In genomic region chr4:37644962-37645361, GRCh38 we compare ENCODE assay signal across 25 cellular contexts. TPM values are rescaled to one million over a fixed set of nuclear protein-coding genes. Genes with fewer than 3 reads are reported as not detected.
DNase-seq lines count a peak whose midpoint lies in the region; ATAC-seq, FAIRE-seq and TF ChIP-seq lines count a peak whose summit lies in the region.
"Had no signal": no experiment of that assay in that cellular context is flagged by ENCODE, and none has a peak within 500 bp of the region (broad histone marks: within the 10 kb centered on the region; RNA-seq: fewer than 3 reads in every experiment).

No MANE protein-coding gene starts in this region.

- no TSS peak for BruUV-seq in HepG2 (replicated peaks; lab: Mats Ljungman, UMichigan)

- no peak for FAIRE-seq in HepG2 (lab: Jason Lieb, UNC)
- FAIRE-seq: A204.1, frontal cortex had no signal

- intact Hi-C loops in HepG2 (cut with micrococcal nuclease; ENCODE audit: unreplicated experiment), result loop anchor here (5.0 kb wide), 3 partner anchors 37 to 82 kb away; no protein-coding TSS in a partner anchor
- intact Hi-C loops in right lobe of liver (cut with DNase I), result no loop called here
- intact Hi-C loops in naive thymus-derived CD4-positive, alpha-beta T cell (cut with micrococcal nuclease), result loop anchor here (5.0 kb wide), 2 partner anchors 37 to 42 kb away; partner anchors contain the start of gene RELL1 (in 1 of the 2)

- TF ChIP-seq POLR2A in HepG2 (IDR thresholded peaks at IDR 0.05; ENCODE audit: insufficient read depth in 1 of 2, low read depth in 2 of 2, low read length in 2 of 2) (no peak), right lobe of liver (IDR thresholded peaks at IDR 0.05) (no peak)

- peaks cover 0 to 20% (median 1%) of the 10 kb centered on the region in 7 donors for H3K4me1 Mint-ChIP-seq in naive thymus-derived CD4-positive, alpha-beta T cell
- H3K4me1 Mint-ChIP-seq: IgD-negative memory B cell; stimulated activated naive B cell treated with anti-CD40 and anti-IgM and Interleukin-4, amounts not matched to agents 10 μg/mL and 1 μg/mL and 100 μg/mL, for 72 hours had no signal

- in situ Hi-C loops in HepG2 (cut with HindIII; ENCODE audit: extremely low pct_ligation_motif_present, low pct_unique_long_range_greater_than_20kb) (no loop called here), GM13977 (cut with MboI; ENCODE audit: low pct_unique_long_range_greater_than_20kb, low sequenced_read_pairs, unreplicated experiment) (no loop called here)

- H3K27ac ChIP-seq in liver (ENCODE audit: low read depth in 1 of 2, low read length in 2 of 2) (peak overlapping the region; percentile 64 to 70), HepG2 (ENCODE audit: extremely low read length, insufficient read depth, low read length) (no peak overlapping the region), right lobe of liver (peak overlapping the region; percentile 29 to 69 (median 58))
- no peak overlapping the region for H3K27ac ChIP-seq in naive thymus-derived CD4-positive, alpha-beta T cell (ENCODE audit: low read depth, low read length)
- H3K27ac ChIP-seq: cardiac muscle cell, neural progenitor cell, RWPE1, VCaP had no signal

- no peak for ATAC-seq in HepG2
- peak; percentile 64 to 73 (median 66) for ATAC-seq in right lobe of liver
- no peak for ATAC-seq in naive thymus-derived CD4-positive, alpha-beta T cell
- ATAC-seq: stimulated activated naive B cell treated with anti-CD40 and anti-IgM and Interleukin-4, amounts not matched to agents 10 μg/mL and 1 μg/mL and 100 μg/mL, for 72 hours had no signal

- POLR2A ChIA-PET in HepG2 (lab: Yijun Ruan, JAX), result no interaction called here
- POLR2A ChIA-PET in naive thymus-derived CD4-positive, alpha-beta T cell (lab: Charles Lee), result no interaction called here

- H3K27ac Mint-ChIP-seq in naive thymus-derived CD4-positive, alpha-beta T cell, result no peak overlapping the region
- H3K27ac Mint-ChIP-seq: neural progenitor cell; stimulated activated naive B cell treated with anti-CD40 and anti-IgM and Interleukin-4, amounts not matched to agents 10 μg/mL and 1 μg/mL and 100 μg/mL, for 72 hours had no signal

- H3K4me3 Mint-ChIP-seq in naive thymus-derived CD4-positive, alpha-beta T cell, result no peak overlapping the region
- H3K4me3 Mint-ChIP-seq: IgD-negative memory B cell; neural progenitor cell; stimulated activated naive B cell treated with anti-CD40 and anti-IgM and Interleukin-4, amounts not matched to agents 10 μg/mL and 1 μg/mL and 100 μg/mL, for 72 hours had no signal

- H3K36me3 ChIP-seq in liver (ENCODE audit: control insufficient read depth in 4 of 4, insufficient read depth in 3 of 4, low read depth in 1 of 4, low read length in 3 of 4) (no peaks in the 10 kb centered on the region), HepG2 (replicated peaks in 1 of 2; ENCODE audit: control insufficient read depth in 1 of 2, insufficient read depth in 2 of 2, low read length in 2 of 2) (peaks cover 2 to 25% of the 10 kb centered on the region in 2 experiments), right lobe of liver (peaks cover 0 to 6% (median 0%) of the 10 kb centered on the region in 4 donors)
- H3K36me3 ChIP-seq in naive thymus-derived CD4-positive, alpha-beta T cell (ENCODE audit: control insufficient read depth in 2 of 3, insufficient read depth in 3 of 3, low read length in 3 of 3), result peaks cover 6 to 31% (median 14%) of the 10 kb centered on the region in 3 experiments
- H3K36me3 ChIP-seq: cardiac muscle cell, neural progenitor cell had no signal

- CTCF ChIA-PET in HepG2 (lab: Yijun Ruan, JAX; ENCODE audit: low intra/inter-chr PET ratio, low total read pairs), result no interaction called here
- CTCF ChIA-PET in naive thymus-derived CD4-positive, alpha-beta T cell (lab: Charles Lee), result no interaction called here

- peak; percentile 28 to 53 for TF ChIP-seq RAD21 in liver (IDR thresholded peaks at IDR 0.05)
- TF ChIP-seq RAD21 in HepG2 (CRISPR knock-in tag; IDR thresholded peaks at IDR 0.05), result no peak

- no peak overlapping the region for H3K4me2 ChIP-seq in HepG2 (ENCODE audit: low read depth, low read length)
- H3K4me2 ChIP-seq: neural progenitor cell, SK-N-SH, smooth muscle cell had no signal

- TF ChIP-seq CTCF in liver (IDR thresholded peaks at IDR 0.05; ENCODE audit: low read depth, low read length, missing input control) (no peak), HepG2 (CRISPR knock-in tag; IDR thresholded peaks at IDR 0.05) (no peak), cardiac fibroblast (IDR thresholded peaks at IDR 0.05; ENCODE audit: low read depth, low read length) (no peak), right lobe of liver (IDR thresholded peaks at IDR 0.05) (no peak), GM13977 (IDR thresholded peaks at IDR 0.05; ENCODE audit: extremely low read depth, insufficient read depth, missing control alignments) (no peak)

- H3K9ac ChIP-seq in liver (ENCODE audit: low read depth in 1 of 2, low read length in 2 of 2), result no peak overlapping the region
- no peak overlapping the region for H3K9ac ChIP-seq in HepG2 (ENCODE audit: insufficient read depth, low read depth, low read length)
- H3K9ac ChIP-seq: neural progenitor cell, SK-N-SH had no signal

- peaks cover 6% of the 10 kb centered on the region for H3K79me2 ChIP-seq in HepG2 (ENCODE audit: insufficient read depth, low read length)

- 38% methylated on average over 9 of the region's 9 CpGs for WGBS in liver
- WGBS in HepG2 (ENCODE audit: low lambda C conversion rate), result 88% methylated on average over 9 of the region's 9 CpGs
- WGBS in right lobe of liver (ENCODE audit: insufficient coverage, low coverage, low lambda C conversion rate, missing lambda C conversion rate), result 25% methylated on average over 8 of the region's 9 CpGs

- H4K20me1 ChIP-seq in HepG2 (ENCODE audit: insufficient read depth, low read length), result no peaks in the 10 kb centered on the region

- no peaks in the 10 kb centered on the region for H3K9me3 Mint-ChIP-seq in naive thymus-derived CD4-positive, alpha-beta T cell
- H3K9me3 Mint-ChIP-seq: IgD-negative memory B cell; neural progenitor cell; stimulated activated naive B cell treated with anti-CD40 and anti-IgM and Interleukin-4, amounts not matched to agents 10 μg/mL and 1 μg/mL and 100 μg/mL, for 72 hours had no signal

- H3K4me1 ChIP-seq in liver (ENCODE audit: control insufficient read depth in 4 of 4, insufficient read depth in 4 of 4, low read length in 3 of 4) (peaks cover 11 to 63% (median 54%) of the 10 kb centered on the region in 4 donors), HepG2 (ENCODE audit: insufficient read depth, low read length) (peaks cover 47% of the 10 kb centered on the region), right lobe of liver (peaks cover 0 to 66% (median 25%) of the 10 kb centered on the region in 4 donors)
- H3K4me1 ChIP-seq in naive thymus-derived CD4-positive, alpha-beta T cell (ENCODE audit: control insufficient read depth in 2 of 2, insufficient read depth in 2 of 2, low read length in 2 of 2), result no peaks in the 10 kb centered on the region

- H3K4me3 ChIP-seq in liver (ENCODE audit: low read depth in 1 of 3, low read length in 3 of 3) (no peak overlapping the region), HepG2 (replicated peaks in 1 of 3; ENCODE audit: insufficient read depth in 1 of 3, low read depth in 2 of 3, low read length in 3 of 3) (no peak overlapping the region), cardiac fibroblast (replicated peaks in 1 of 2; ENCODE audit: low read depth in 2 of 2, low read length in 2 of 2) (no peak overlapping the region), right lobe of liver (no peak overlapping the region)
- no peak overlapping the region for H3K4me3 ChIP-seq in naive thymus-derived CD4-positive, alpha-beta T cell (ENCODE audit: low read length)
- H3K4me3 ChIP-seq: cardiac muscle cell, neural progenitor cell, smooth muscle cell had no signal

- H2AFZ ChIP-seq in HepG2 (ENCODE audit: low read length), result no peak overlapping the region
- H2AFZ ChIP-seq: neural progenitor cell had no signal

- TF ChIP-seq EP300 in HepG2 (IDR thresholded peaks at IDR 0.05; ENCODE audit: low read depth in 2 of 2, low read length in 2 of 2) (no peak), HepG2 (CRISPR knock-in tag; IDR thresholded peaks at IDR 0.05; ENCODE audit: borderline replicate concordance) (no peak)

- H3K27me3 ChIP-seq in liver (ENCODE audit: control insufficient read depth in 4 of 4, insufficient read depth in 4 of 4, low read length in 3 of 4) (no peaks in the 10 kb centered on the region), HepG2 (ENCODE audit: control insufficient read depth in 1 of 2, insufficient read depth in 2 of 2, low read length in 2 of 2) (no peaks in the 10 kb centered on the region), right lobe of liver (no peaks in the 10 kb centered on the region)
- no peaks in the 10 kb centered on the region for H3K27me3 ChIP-seq in naive thymus-derived CD4-positive, alpha-beta T cell (ENCODE audit: control insufficient read depth in 2 of 2, insufficient read depth in 2 of 2, low read length in 2 of 2)
- H3K27me3 ChIP-seq: cardiac muscle cell, neural progenitor cell had no signal

- H3K27me3 Mint-ChIP-seq in naive thymus-derived CD4-positive, alpha-beta T cell, result no peaks in the 10 kb centered on the region
- H3K27me3 Mint-ChIP-seq: IgD-negative memory B cell; stimulated activated naive B cell treated with anti-CD40 and anti-IgM and Interleukin-4, amounts not matched to agents 10 μg/mL and 1 μg/mL and 100 μg/mL, for 72 hours had no signal

- DNase-seq in HepG2 (ENCODE audit: low spot score) (no peak), cardiac fibroblast (ENCODE audit: low read depth in 2 of 2) (peak; percentile 67 to 93), right lobe of liver (peak in 2 of 3 donors; percentile 69 to 84), OCI-M1 (lab: John Stamatoyannopoulos, UW) (no peak), HK-2 (ENCODE audit: unreplicated experiment) (no peak), GM13977 (ENCODE audit: low spot score) (no peak)
- DNase-seq in naive thymus-derived CD4-positive, alpha-beta T cell, result no peak
- DNase-seq: activated CD8-positive, alpha-beta memory T cell treated with anti-CD3 and anti-CD28 coated beads, Interleukin-2, amount 50 U/mL, for 48 hours; activated effector memory CD4-positive, alpha-beta T cell treated with anti-CD3 and anti-CD28 coated beads, Interleukin-2, amount 50 U/mL, for 16 hours; C1 segment of cervical spinal cord; H7; hippocampal formation; islet precursor cell; SK-N-SH; stimulated activated naive B cell treated with anti-CD40 and anti-IgM and Interleukin-4, amounts not matched to agents 10 μg/mL and 1 μg/mL and 100 μg/mL, for 72 hours; T-helper 2 cell had no signal

- H3K36me3 Mint-ChIP-seq in naive thymus-derived CD4-positive, alpha-beta T cell, result peaks cover 4 to 60% (median 27%) of the 10 kb centered on the region in 5 donors

- H3K9me3 ChIP-seq in liver (ENCODE audit: control insufficient read depth in 4 of 4, low read length in 3 of 4) (no peaks in the 10 kb centered on the region), HepG2 (ENCODE audit: low read length) (no peaks in the 10 kb centered on the region), right lobe of liver (no peaks in the 10 kb centered on the region)
- H3K9me3 ChIP-seq in naive thymus-derived CD4-positive, alpha-beta T cell (ENCODE audit: control insufficient read depth in 2 of 3, low read length in 3 of 3), result no peaks in the 10 kb centered on the region
- H3K9me3 ChIP-seq: SK-N-SH had no signal

RNA-seq across cellular contexts. Expression of gene RELL1, which starts 41.2 kb away (rescaled TPM):
- total RNA-seq in liver (10 to 100 TPM; 12.9 to 16.8 TPM), HepG2 (2016; rRNA removed; fragmentation: Illumina TruSeq; extraction: Trizol) (40.1 and 58.4 TPM in 2 replicates), right lobe of liver (10 to 100 TPM in 1 of 6 experiments, 1 to 10 TPM in 5; 5.7 to 14.6 (median 7.8) TPM)
- polyA plus RNA-seq in liver (1 to 10 TPM; 1.5 to 1.8 TPM), HepG2 (2011; rRNA removed) (8.4 and 11.1 TPM in 2 replicates)
- total RNA-seq in HepG2 (2016; cell fraction: cytosol; rRNA removed; fragmentation: Illumina TruSeq; extraction: Trizol; ENCODE audit: low read depth), result 124 and 130 TPM in 2 replicates
- 37.4 and 57.3 TPM in 2 replicates for total RNA-seq in HepG2 (2016; cell fraction: insoluble cytoplasmic fraction; rRNA removed; fragmentation: Illumina TruSeq; extraction: Trizol)
- 53.5 and 55.2 TPM in 2 replicates for total RNA-seq in HepG2 (2016; cell fraction: membrane; rRNA removed; fragmentation: Illumina TruSeq; extraction: Trizol)
- 36.9 and 45.2 TPM in 2 replicates for total RNA-seq in HepG2 (2016; cell fraction: nucleus; rRNA removed; fragmentation: Illumina TruSeq; extraction: Trizol)
- 9.0 and 9.6 TPM in 2 replicates for polyA plus RNA-seq in HepG2 (2011; cell fraction: cytosol; rRNA removed)
- 5.5 and 7.2 TPM in 2 replicates for polyA plus RNA-seq in HepG2 (2011; cell fraction: nucleus; rRNA removed)
- polyA plus RNA-seq in HepG2 (2012), result 3.1 and 3.9 TPM in 2 replicates
- polyA plus RNA-seq in HepG2 (2016; cell fraction: cytosol; fragmentation: Illumina TruSeq; extraction: Trizol; ENCODE audit: low read depth), result 1.5 and 2.3 TPM in 2 replicates
- polyA plus RNA-seq in HepG2 (2016; cell fraction: insoluble cytoplasmic fraction; fragmentation: Illumina TruSeq; extraction: Trizol; ENCODE audit: low read depth), result 6.7 and 8.9 TPM in 2 replicates
- 3.9 and 4.1 TPM in 2 replicates for polyA plus RNA-seq in HepG2 (2016; cell fraction: membrane; fragmentation: Illumina TruSeq; extraction: Trizol; ENCODE audit: low read depth)
- 13.1 and 16.3 TPM in 2 replicates for polyA plus RNA-seq in HepG2 (2016; cell fraction: nucleus; fragmentation: Illumina TruSeq; extraction: Trizol; ENCODE audit: insufficient read depth, low read depth)
- polyA minus RNA-seq in HepG2 (2011; rRNA and poly(A)+ RNA removed; ENCODE audit: low replicate concordance), result 7.8 and 39.4 TPM in 2 replicates
- polyA minus RNA-seq in HepG2 (2011; cell fraction: cytosol; rRNA and poly(A)+ RNA removed), result 31.9 and 37.6 TPM in 2 replicates
- polyA minus RNA-seq in HepG2 (2011; cell fraction: nucleus; rRNA and poly(A)+ RNA removed), result 16.4 and 18.5 TPM in 2 replicates
- total RNA-seq in naive thymus-derived CD4-positive, alpha-beta T cell, result 10 to 100 TPM; 25.5 to 35.2 (median 28.2) TPM
- polyA plus RNA-seq in naive thymus-derived CD4-positive, alpha-beta T cell, result 1 to 10 TPM; 4.8 to 7.6 TPM

Comparison
In these comparisons a context has a peak if more than half of its experiments do, and no peak if none do; other contexts are left out.
1. H3K27ac ChIP-seq: peak in liver (2 of 2) and right lobe of liver (3 of 3); none in HepG2 (single experiment) and naive thymus-derived CD4-positive, alpha-beta T cell (single experiment).
2. ATAC-seq: peak in right lobe of liver (4 of 4); none in HepG2 (single experiment) and naive thymus-derived CD4-positive, alpha-beta T cell (single experiment).
3. DNase-seq: peak in cardiac fibroblast (2 of 2) and right lobe of liver (2 of 3); none in HepG2 (single experiment), OCI-M1 (single experiment), HK-2 (single experiment), naive thymus-derived CD4-positive, alpha-beta T cell (0 of 9) and GM13977 (single experiment).
4. intact Hi-C loops: an anchor here in HepG2 (5.0 kb wide) and naive thymus-derived CD4-positive, alpha-beta T cell (5.0 kb wide); none called in right lobe of liver.